15 cellular contexts compared by ENCODE assay signal in the genomic region with DNA sequence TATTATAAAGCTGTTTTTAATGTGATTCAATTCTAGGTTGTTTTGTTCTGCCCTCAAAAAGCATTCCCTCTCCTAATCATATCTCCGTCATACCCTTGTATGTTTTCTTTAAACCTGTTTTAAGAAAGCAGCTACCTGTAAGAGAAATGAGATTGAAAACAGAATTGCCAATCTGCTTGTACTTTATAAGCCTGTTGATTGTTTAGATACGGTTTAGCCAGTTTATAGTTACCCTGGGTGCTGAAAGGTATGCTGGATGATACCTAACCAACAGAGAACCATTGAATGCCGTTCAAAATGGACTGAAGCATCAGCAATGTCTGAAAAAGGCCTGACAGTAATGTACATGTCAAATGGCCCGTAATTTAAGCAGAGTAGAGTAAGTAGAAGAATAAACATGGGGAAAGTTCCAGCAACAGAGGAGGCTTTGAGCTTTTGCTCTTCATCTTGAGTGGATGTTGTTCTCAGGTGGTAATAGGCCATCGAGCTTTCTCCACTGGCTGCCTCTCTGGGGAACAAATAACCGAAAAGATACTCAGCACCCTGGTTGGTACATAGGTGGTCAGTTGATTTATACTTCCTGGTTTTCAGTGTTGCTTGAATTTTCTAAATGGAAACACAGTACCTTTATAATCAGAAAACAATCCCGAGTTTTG. TPM values are rescaled to one million over a fixed set of nuclear protein-coding genes. Genes with fewer than 3 reads are reported as not detected.
DNase-seq lines count a peak whose midpoint lies in the region; ATAC-seq, FAIRE-seq and TF ChIP-seq lines count a peak whose summit lies in the region.
"Had no signal": no experiment of that assay in that cellular context is flagged by ENCODE, and none has a peak within 500 bp of the region (broad histone marks: within the 10 kb centered on the region; RNA-seq: fewer than 3 reads in every experiment).

No MANE protein-coding gene starts in this region.

- H3K4me1 ChIP-seq in body of pancreas (peaks cover 12% of the 10 kb centered on the region), pancreas (peaks cover 0 to 11% (median 9%) of the 10 kb centered on the region in 3 donors)

- intact Hi-C loops in body of pancreas (cut with DNase I) (no loop called here), pancreas (cut with DNase I) (no loop called here)

- H3K9me3 ChIP-seq in body of pancreas (no peaks in the 10 kb centered on the region), pancreas (no peaks in the 10 kb centered on the region)
- H3K9me3 ChIP-seq: A549, thoracic aorta had no signal

- DNase-seq in NCI-H510A treated with DMSO at 0.1 percent for 48 hours (lab: John Stamatoyannopoulos, UW) (peak; percentile 75), NCI-H510A (lab: John Stamatoyannopoulos, UW) (no peak), HTR-8/SVneo (ENCODE audit: insufficient read length, low spot score) (no peak), body of pancreas (no peak), pancreas (no peak), mesenteric fat pad (ENCODE audit: low spot score) (no peak), NCI-H1048 (lab: John Stamatoyannopoulos, UW) (no peak)
- DNase-seq: brain microvascular endothelial cell, endodermal cell, NCI-H69, SHP77 treated with DMSO at 0.1 percent for 48 hours had no signal

- H3K27me3 ChIP-seq in body of pancreas (no peaks in the 10 kb centered on the region), pancreas (no peaks in the 10 kb centered on the region)
- H3K27me3 ChIP-seq: brain microvascular endothelial cell had no signal

- H3K4me3 ChIP-seq in body of pancreas, result no peak overlapping the region
- H3K4me3 ChIP-seq in pancreas, result no peak overlapping the region
- H3K4me3 ChIP-seq: A549, skin epidermis, thoracic aorta had no signal

- WGBS in body of pancreas, 2 donors, result 54 to 63% methylated on average over 7 of the region's 7 CpGs
- 63 to 66% methylated on average over 7 of the region's 7 CpGs for WGBS in pancreas, 2 donors

- FAIRE-seq in HTR-8/SVneo (lab: Jason Lieb, UNC), result peak; percentile 91
- FAIRE-seq in pancreas (lab: Jason Lieb, UNC), result no peak
- FAIRE-seq: A549 had no signal

- H3K27ac ChIP-seq in body of pancreas (peak overlapping the region in 3 of 4 donors; percentile 8 to 42 (median 14)), pancreas (peak overlapping the region in 2 of 4 donors; percentile 14 to 16)
- H3K27ac ChIP-seq: brain microvascular endothelial cell, skin epidermis, thoracic aorta had no signal

- TF ChIP-seq CTCF in body of pancreas (IDR thresholded peaks at IDR 0.05) (no peak), pancreas (IDR thresholded peaks at IDR 0.05) (no peak)

- ATAC-seq in body of pancreas, result no peak
- ATAC-seq in pancreas, result peak in 3 of 4 donors; percentile 11 to 40 (median 36)
- ATAC-seq in HG02759 (IDR thresholded peaks at IDR 0.05; ENCODE audit: unreplicated experiment), result no peak
- ATAC-seq: A549 had no signal

- H3K36me3 ChIP-seq in body of pancreas (replicated peaks in 1 of 2; ENCODE audit: insufficient read depth in 1 of 2, low read depth in 2 of 2) (no peaks in the 10 kb centered on the region), pancreas (no peaks in the 10 kb centered on the region)
- H3K36me3 ChIP-seq: thoracic aorta had no signal

- no peak for TF ChIP-seq POLR2A in body of pancreas (IDR thresholded peaks at IDR 0.05)

RNA-seq across cellular contexts. Expression of a gene that starts 27.5 kb away (rescaled TPM):
- total RNA-seq in body of pancreas, result 10 to 100 TPM in 1 of 2 donors, 1 to 10 TPM in 1; 9.1 to 10.2 TPM
- 10 to 100 TPM in 1 of 6 donors, 1 to 10 TPM in 5; 6.0 to 12.4 (median 8.4) TPM for total RNA-seq in pancreas
- 10 to 100 TPM in 1 of 2 donors, 1 to 10 TPM in 1; 8.3 to 11.2 TPM for polyA plus RNA-seq in pancreas
- 50.9 TPM for total RNA-seq in mesenteric fat pad

Comparison
In these comparisons a context has a peak if more than half of its experiments do, and no peak if none do; other contexts are left out.
1. ATAC-seq: peak in pancreas (3 of 4); none in body of pancreas (single experiment) and HG02759 (single experiment).